26 cellular contexts compared by ENCODE assay signal in genomic region chr7:70314221-70314620, GRCh38.
"Had no signal": no experiment of that assay in that cellular context is flagged by ENCODE, and none has a peak within 500 bp of the region (broad histone marks: within the 10 kb centered on the region; RNA-seq: fewer than 3 reads in every experiment).

No MANE protein-coding gene starts in this region.

- ATAC-seq: activated T-cell treated with anti-CD3 and anti-CD28 coated beads, Interleukin-2, amount 50 U/mL, for 4 hours; activated T-helper 17 cell treated with anti-CD3 and anti-CD28 coated beads, Interleukin-2, amount 50 U/mL, for 72 hours; esophagus mucosa; heart left ventricle had no signal

- H3K36me3 Mint-ChIP-seq: activated naive CD8-positive, alpha-beta T cell had no signal

- H3K4me3 Mint-ChIP-seq: activated CD4-positive, alpha-beta memory T cell treated with anti-CD3 and anti-CD28 coated beads, Interleukin-2, amount 10 ng/mL, durations not matched to agents 7 days and 5 days; activated CD4-positive, alpha-beta T cell treated with anti-CD3 and anti-CD28 coated beads, Interleukin-2, amount 10 ng/mL, durations not matched to agents 7 days and 5 days; activated naive CD8-positive, alpha-beta T cell; activated T-cell treated with anti-CD3 and anti-CD28 coated beads, Interleukin-2, amount 50 U/mL, for 4 hours; activated T-helper 17 cell treated with anti-CD3 and anti-CD28 coated beads, Interleukin-2, amount 50 U/mL, for 72 hours; central memory CD8-positive, alpha-beta T cell; dendritic cell treated with granulocyte-macrophage colony-stimulating factor and Interleukin-4, amounts not matched to agents 40 ng/mL and 50 ng/mL, for 4 days; endodermal cell had no signal

- H3K9me3 Mint-ChIP-seq: central memory CD8-positive, alpha-beta T cell; dendritic cell treated with granulocyte-macrophage colony-stimulating factor and Interleukin-4, amounts not matched to agents 40 ng/mL and 50 ng/mL, for 4 days; endodermal cell had no signal

- H3K27me3 Mint-ChIP-seq: activated CD4-positive, alpha-beta memory T cell treated with anti-CD3 and anti-CD28 coated beads, Interleukin-2, amount 10 ng/mL, durations not matched to agents 7 days and 5 days; activated CD4-positive, alpha-beta T cell treated with anti-CD3 and anti-CD28 coated beads, Interleukin-2, amount 10 ng/mL, durations not matched to agents 7 days and 5 days; activated naive CD8-positive, alpha-beta T cell; activated T-helper 17 cell treated with anti-CD3 and anti-CD28 coated beads, Interleukin-2, amount 50 U/mL, for 72 hours; central memory CD8-positive, alpha-beta T cell; dendritic cell treated with granulocyte-macrophage colony-stimulating factor and Interleukin-4, amounts not matched to agents 40 ng/mL and 50 ng/mL, for 4 days had no signal

- H3K27ac Mint-ChIP-seq: activated CD4-positive, alpha-beta memory T cell treated with anti-CD3 and anti-CD28 coated beads, Interleukin-2, amount 10 ng/mL, durations not matched to agents 7 days and 5 days; activated CD4-positive, alpha-beta T cell treated with anti-CD3 and anti-CD28 coated beads, Interleukin-2, amount 10 ng/mL, durations not matched to agents 7 days and 5 days; activated naive CD8-positive, alpha-beta T cell; activated T-helper 17 cell treated with anti-CD3 and anti-CD28 coated beads, Interleukin-2, amount 50 U/mL, for 72 hours; dendritic cell treated with granulocyte-macrophage colony-stimulating factor and Interleukin-4, amounts not matched to agents 40 ng/mL and 50 ng/mL, for 4 days; endodermal cell had no signal

- DNase-seq: activated CD4-positive, alpha-beta memory T cell treated with anti-CD3 and anti-CD28 coated beads, Interleukin-2, amount 10 ng/mL, durations not matched to agents 7 days and 5 days; activated CD4-positive, alpha-beta T cell treated with anti-CD3 and anti-CD28 coated beads for 1 hour; activated CD4-positive, alpha-beta T cell treated with anti-CD3 and anti-CD28 coated beads for 4 hours; activated CD4-positive, alpha-beta T cell treated with anti-CD3 and anti-CD28 coated beads, Interleukin-2, amount 10 ng/mL, durations not matched to agents 7 days and 5 days; activated CD4-positive, alpha-beta T cell treated with anti-CD3 and anti-CD28 coated beads, Interleukin-2, amount 50 U/mL, for 4 hours; activated CD8-positive, alpha-beta memory T cell treated with anti-CD3 and anti-CD28 coated beads, Interleukin-2, amount 50 U/mL, for 48 hours; activated effector memory CD4-positive, alpha-beta T cell treated with Interleukin-2 at 50 U/mL for 16 hours; activated gamma-delta T cell treated with Interleukin-2 at 50 U/mL for 16 hours; activated naive CD4-positive, alpha-beta T cell treated with anti-CD3 and anti-CD28 coated beads, Interleukin-2, amount 50 U/mL, for 16 hours; activated naive CD4-positive, alpha-beta T cell treated with Interleukin-2 at 50 U/mL for 16 hours; activated T-cell treated with anti-CD3 and anti-CD28 coated beads for 4 hours; activated T-cell treated with anti-CD3 and anti-CD28 coated beads, Interleukin-2, amount 50 U/mL, for 4 hours; amniotic stem cell; anterior cingulate cortex; brain microvascular endothelial cell; dorsolateral prefrontal cortex; effector memory CD4-positive, alpha-beta T cell; endodermal cell; foreskin fibroblast; heart left ventricle; T-helper 2 cell had no signal
